ENCODE assay signal across 1 cellular context in genomic region chr1:224629965-224630364, GRCh38.
TF ChIP-seq lines count a peak whose summit lies in the region.

No MANE protein-coding gene starts in this region.

TF ChIP-seq in GM12878, 131 proteins besides CTCF, POLR2A, EP300 and RAD21 (continued from another document):
- no peak for TF ChIP-seq CHD1 (IDR thresholded peaks at IDR 0.05; ENCODE audit: low read depth, low read length)
TF ChIP-seq in GM12878: peak in this region for 0.
